ENCODE assay signal across 16 cellular contexts in genomic region chr11:10885703-10886363, GRCh38. TPM values are rescaled to one million over a fixed set of nuclear protein-coding genes. Genes with fewer than 3 reads are reported as not detected.
A peak's percentile ranks its signal among the peaks of the same experiment; 100 is the strongest.
DNase-seq lines count a peak whose midpoint lies in the region; ATAC-seq and TF ChIP-seq lines count a peak whose summit lies in the region.
"Had no signal": no experiment of that assay in that cellular context is flagged by ENCODE, and none has a peak within 500 bp of the region (broad histone marks: within the 10 kb centered on the region; RNA-seq: fewer than 3 reads in every experiment).

No MANE protein-coding gene starts in this region.

- intact Hi-C loops in Calu3 (cut with micrococcal nuclease; ENCODE audit: unreplicated experiment): loop anchor here (2.0 kb wide), 1 partner anchor 13 kb away; no protein-coding TSS in a partner anchor
- intact Hi-C loops in mammary epithelial cell (cut with micrococcal nuclease): no loop called here

- no peaks in the 10 kb centered on the region for H3K36me3 ChIP-seq in mammary epithelial cell (ENCODE audit: insufficient read depth, low read length)

- dilution Hi-C loops in mammary epithelial cell (cut with HindIII; ENCODE audit: low sequenced_read_pairs): loop anchor here (5.0 kb wide), 1 partner anchor 39 kb away; no protein-coding TSS in a partner anchor

- peaks cover 9% of the 10 kb centered on the region for H3K9me3 ChIP-seq in mammary epithelial cell (replicated peaks; ENCODE audit: insufficient read depth, low read length)

- no peak overlapping the region for H3K27ac ChIP-seq in mammary epithelial cell (ENCODE audit: insufficient read depth, low read depth, low read length)
- H3K27ac ChIP-seq: parathyroid adenoma, RWPE1 had no signal

- H3K4me3 Mint-ChIP-seq in Calu3 (ENCODE audit: low read depth, unreplicated experiment): no peak overlapping the region
- no peak overlapping the region for H3K4me3 Mint-ChIP-seq in osteocyte (ENCODE audit: unreplicated experiment)
- H3K4me3 Mint-ChIP-seq: activated T-helper 17 cell treated with anti-CD3 and anti-CD28 coated beads, Interleukin-2, amount 50 U/mL, for 72 hours; brain; T-helper 2 cell treated with Interferon-gamma antibody and Interleukin-4, amounts not matched to agents 5 μg/mL and 100 μg/mL, for 36 hours had no signal

- H3K9ac ChIP-seq in mammary epithelial cell (ENCODE audit: insufficient read depth, low read length): no peak overlapping the region
- H3K9ac ChIP-seq: parathyroid adenoma had no signal

- peak; percentile 97 for ATAC-seq in SK-N-SH treated with all-trans-retinoic acid at 6 μM for 48 hours
- no peak for ATAC-seq in HG02884 (IDR thresholded peaks at IDR 0.05; ENCODE audit: unreplicated experiment)
- ATAC-seq: activated T-helper 17 cell treated with anti-CD3 and anti-CD28 coated beads, Interleukin-2, amount 50 U/mL, for 72 hours had no signal

- H3K36me3 Mint-ChIP-seq in Calu3 (ENCODE audit: insufficient read depth, unreplicated experiment) (peaks cover 15% of the 10 kb centered on the region), osteocyte (ENCODE audit: unreplicated experiment) (peaks cover 12% of the 10 kb centered on the region)

- no peaks in the 10 kb centered on the region for H3K27me3 ChIP-seq in mammary epithelial cell (ENCODE audit: insufficient read depth, low read length)

- peak overlapping the region; percentile 53 for H3K27ac Mint-ChIP-seq in Calu3 (ENCODE audit: unreplicated experiment)
- H3K27ac Mint-ChIP-seq in osteocyte (ENCODE audit: unreplicated experiment): peak overlapping the region; percentile 56
- H3K27ac Mint-ChIP-seq: activated T-helper 17 cell treated with anti-CD3 and anti-CD28 coated beads, Interleukin-2, amount 50 U/mL, for 72 hours; T-helper 2 cell treated with Interferon-gamma antibody and Interleukin-4, amounts not matched to agents 5 μg/mL and 100 μg/mL, for 36 hours had no signal

- in situ Hi-C loops in mammary epithelial cell (cut with MboI; ENCODE audit: low sequenced_read_pairs in 2 of 2): no loop called here

- DNase-seq in Calu3 (no peak), foreskin fibroblast (peak; percentile 58 to 86), osteocyte (ENCODE audit: extremely low spot score, unreplicated experiment) (no peak), mammary epithelial cell (no peak), HUDEP-2 (lab: John Stamatoyannopoulos, UW; ENCODE audit: unreplicated experiment in 76 of 76) (no peak), NCI-H1048 (lab: John Stamatoyannopoulos, UW) (no peak)
- DNase-seq: midbrain, NCI-H1436 treated with DMSO at 0.1 percent for 48 hours, NCI-H510A treated with DMSO at 0.1 percent for 48 hours had no signal

- H3K4me1 ChIP-seq in mammary epithelial cell (ENCODE audit: insufficient read depth, low read length): peaks cover 3% of the 10 kb centered on the region
- H3K4me1 ChIP-seq: parathyroid adenoma had no signal

- H2AFZ ChIP-seq in mammary epithelial cell (ENCODE audit: low read depth, low read length): no peak overlapping the region
- H2AFZ ChIP-seq: parathyroid adenoma had no signal

- H3K27me3 Mint-ChIP-seq in Calu3 (ENCODE audit: unreplicated experiment) (no peaks in the 10 kb centered on the region), osteocyte (ENCODE audit: unreplicated experiment) (no peaks in the 10 kb centered on the region)
- H3K27me3 Mint-ChIP-seq: brain had no signal

- H3K4me3 ChIP-seq in foreskin fibroblast (ENCODE audit: low read depth in 1 of 2, low read length in 2 of 2): no peak overlapping the region
- no peak overlapping the region for H3K4me3 ChIP-seq in mammary epithelial cell (replicated peaks in 1 of 3; ENCODE audit: insufficient read depth in 1 of 3, low read depth in 2 of 3, low read length in 3 of 3)

- H3K9me3 Mint-ChIP-seq in Calu3 (ENCODE audit: low read depth, unreplicated experiment) (no peaks in the 10 kb centered on the region), osteocyte (ENCODE audit: unreplicated experiment) (peaks cover 14% of the 10 kb centered on the region)

- H3K4me1 Mint-ChIP-seq in Calu3 (ENCODE audit: low read depth, unreplicated experiment) (peaks cover 48% of the 10 kb centered on the region), osteocyte (ENCODE audit: unreplicated experiment) (peaks cover 14% of the 10 kb centered on the region)
- H3K4me1 Mint-ChIP-seq: activated T-helper 17 cell treated with anti-CD3 and anti-CD28 coated beads, Interleukin-2, amount 50 U/mL, for 72 hours had no signal

- WGBS in mammary epithelial cell (ENCODE audit: low coverage, missing lambda C conversion rate): 51% methylated on average over 2 of the region's 2 CpGs

- no peaks in the 10 kb centered on the region for H4K20me1 ChIP-seq in mammary epithelial cell (ENCODE audit: insufficient read depth, low read length)

- no peaks in the 10 kb centered on the region for H3K79me2 ChIP-seq in mammary epithelial cell (ENCODE audit: insufficient read depth, low read length)
- H3K79me2 ChIP-seq: parathyroid adenoma had no signal

- TF ChIP-seq CTCF in Calu3 (IDR thresholded peaks at IDR 0.05; ENCODE audit: unreplicated experiment) (no peak), foreskin fibroblast (IDR thresholded peaks at IDR 0.05; ENCODE audit: low read depth, low read length) (no peak), osteocyte (IDR thresholded peaks at IDR 0.05) (no peak), mammary epithelial cell (conservative IDR thresholded peaks at IDR 0.05 in 1 of 2, IDR thresholded peaks at IDR 0.05 in 1 of 2; ENCODE audit: extremely low read depth in 1 of 2, insufficient read depth in 1 of 2, low read depth in 1 of 2, low read length in 2 of 2) (no peak)

- no peak overlapping the region for H3K4me2 ChIP-seq in mammary epithelial cell (ENCODE audit: insufficient read depth, low read depth, low read length)

- no TSS peak for BruUV-seq in Calu3 (replicated peaks; lab: Mats Ljungman, UMichigan)
- no TSS peak for BruUV-seq in mammary epithelial cell (replicated peaks; lab: Mats Ljungman, UMichigan)

- CTCF ChIA-PET in Calu3 (lab: Charles Lee): interaction anchor here (1.2 kb wide), 1 partner anchor 15 kb away, joined by 3 read pairs; no protein-coding TSS in a partner anchor
- CTCF ChIA-PET in mammary epithelial cell (lab: Charles Lee; ENCODE audit: low non-redundant PET): no interaction called here

TF ChIP-seq in SK-N-SH treated with all-trans-retinoic acid at 6 μM for 48 hours, 23 proteins besides CTCF, POLR2A, EP300 and RAD21 (continues in another document):
- no peak for TF ChIP-seq PPARA (CRISPR knock-in tag; IDR thresholded peaks at IDR 0.05; ENCODE audit: borderline replicate concordance)
- no peak for TF ChIP-seq GLIS3 (CRISPR knock-in tag; IDR thresholded peaks at IDR 0.05)
- TF ChIP-seq PATZ1 (CRISPR knock-in tag; IDR thresholded peaks at IDR 0.05; ENCODE audit: borderline replicate concordance): peak; percentile 10; the same call in 1 of the 2 replicates
- TF ChIP-seq TSHZ2 (CRISPR knock-in tag; IDR thresholded peaks at IDR 0.05): no peak; the same call in 1 of the 2 replicates
- TF ChIP-seq RARB (CRISPR knock-in tag; IDR thresholded peaks at IDR 0.05): peak; percentile 90
- TF ChIP-seq OSR1 (CRISPR knock-in tag; IDR thresholded peaks at IDR 0.05): no peak
- TF ChIP-seq ZNF8 (CRISPR knock-in tag; IDR thresholded peaks at IDR 0.05): no peak

RNA-seq across cellular contexts. Expression of gene ZBED5, which starts 28.0 kb away (rescaled TPM):
- total RNA-seq in Calu3 (2022) (49.8 and 51.4 TPM in 2 replicates), osteocyte (48.0 and 48.6 TPM in 2 replicates), mammary epithelial cell (10 to 100 TPM; 27.8 to 29.4 TPM)
- polyA plus RNA-seq in mammary epithelial cell: 32.5 TPM
- polyA minus RNA-seq in mammary epithelial cell: 204 TPM

Comparison
In these comparisons a context has a peak if more than half of its experiments do, and no peak if none do; other contexts are left out.
1. DNase-seq: peak in foreskin fibroblast (2 of 2); none in Calu3 (single experiment), osteocyte (single experiment), mammary epithelial cell (single experiment), HUDEP-2 (0 of 76) and NCI-H1048 (single experiment).